Comparison of ENCODE assay signal across 20 cellular contexts in the genomic region with DNA sequence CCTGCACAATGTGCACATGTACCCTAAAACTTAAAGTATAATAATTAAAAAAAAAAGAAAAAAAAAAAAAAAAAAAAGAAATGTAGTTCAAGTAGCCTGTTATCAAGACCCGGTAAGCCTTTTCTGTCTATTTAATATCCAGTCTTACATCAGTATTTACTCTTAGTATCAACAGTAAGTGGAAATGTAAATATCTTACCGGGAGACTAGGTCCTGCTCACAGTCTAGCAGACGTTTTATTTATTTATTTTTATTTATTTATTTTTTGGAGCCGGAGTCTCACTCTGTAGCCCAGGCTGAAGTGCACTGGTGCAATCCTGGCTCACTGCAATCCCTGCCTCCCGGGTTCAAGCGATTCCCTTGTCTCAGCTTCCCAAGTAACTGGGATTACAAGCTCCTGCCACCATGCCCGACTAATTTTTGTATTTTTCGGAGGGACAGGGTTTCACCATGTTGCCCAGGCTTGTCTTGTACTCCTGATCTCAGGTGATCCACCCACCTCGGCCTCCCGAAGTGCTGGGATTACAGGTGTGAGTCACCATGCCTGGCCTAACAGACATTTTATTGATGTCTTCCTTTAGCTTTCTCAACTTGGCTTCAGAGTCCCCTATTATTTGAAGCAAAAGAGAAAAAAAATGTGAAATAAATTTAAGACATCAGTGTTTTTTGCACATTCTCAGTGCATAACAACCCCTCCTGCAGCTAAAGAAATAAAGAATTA. TPM values are rescaled to one million over a fixed set of nuclear protein-coding genes. Genes with fewer than 3 reads are reported as not detected.
DNase-seq lines count a peak whose midpoint lies in the region; ATAC-seq and TF ChIP-seq lines count a peak whose summit lies in the region.
"Had no signal": no experiment of that assay in that cellular context is flagged by ENCODE, and none has a peak within 500 bp of the region (broad histone marks: within the 10 kb centered on the region; RNA-seq: fewer than 3 reads in every experiment).

No MANE protein-coding gene starts in this region.

- H3K9me3 ChIP-seq in RWPE2 (ENCODE audit: severe bottlenecking): no peaks in the 10 kb centered on the region
- no peaks in the 10 kb centered on the region for H3K9me3 ChIP-seq in osteoblast (ENCODE audit: low read depth, low read length)
- no peaks in the 10 kb centered on the region for H3K9me3 ChIP-seq in T-helper 17 cell (ENCODE audit: control insufficient read depth, low read length, poor library complexity, severe bottlenecking)
- H3K9me3 ChIP-seq: BLaER1 had no signal

- H3K4me3 ChIP-seq in RWPE2 (ENCODE audit: severe bottlenecking): no peak overlapping the region
- H3K4me3 ChIP-seq in osteoblast (ENCODE audit: insufficient read depth, low read length): no peak overlapping the region
- H3K4me3 ChIP-seq: BLaER1, GM12878, GM23338 had no signal

- DNase-seq in DMS53 (lab: John Stamatoyannopoulos, UW): peak; percentile 5
- no peak for DNase-seq in RWPE2 (ENCODE audit: low spot score)
- DNase-seq in epithelial cell of prostate (ENCODE audit: low read depth, low spot score): no peak
- DNase-seq in osteoblast (ENCODE audit: insufficient read length, low spot score, missing footprints): peak; percentile 79
- DNase-seq in T-helper 17 cell: no peak
- DNase-seq in NCI-H2196 (lab: John Stamatoyannopoulos, UW; ENCODE audit: unreplicated experiment): no peak
- DNase-seq: 8988T; CD4-positive, alpha-beta memory T cell; DMS153; DND-41; EL; HCEC 1CT; IMR-90 had no signal

- peaks cover 10% of the 10 kb centered on the region for H3K4me1 Mint-ChIP-seq in T-helper 17 cell

- no peak overlapping the region for H3K4me2 ChIP-seq in osteoblast (ENCODE audit: insufficient read depth, low read length)
- H3K4me2 ChIP-seq: BLaER1, GM23338 had no signal

- H3K27me3 ChIP-seq in RWPE2 (ENCODE audit: insufficient read depth, poor library complexity, severe bottlenecking) (no peaks in the 10 kb centered on the region), osteoblast (ENCODE audit: insufficient read depth, low read length) (peaks cover 11% of the 10 kb centered on the region)
- H3K27me3 ChIP-seq: BLaER1 had no signal

- no peak overlapping the region for H3K4me3 Mint-ChIP-seq in T-helper 17 cell
- H3K4me3 Mint-ChIP-seq: CD14-positive monocyte; CD4-positive, alpha-beta memory T cell; GM23338 had no signal

- H3K79me2 ChIP-seq in osteoblast (ENCODE audit: insufficient read depth, low read length): no peaks in the 10 kb centered on the region

- TF ChIP-seq CTCF in RWPE2 (IDR thresholded peaks at IDR 0.05; ENCODE audit: poor library complexity, severe bottlenecking) (no peak), osteoblast (IDR thresholded peaks at IDR 0.05; ENCODE audit: extremely low read depth, low read depth, low read length) (no peak)

- no peaks in the 10 kb centered on the region for H3K36me3 Mint-ChIP-seq in T-helper 17 cell (ENCODE audit: low read depth)
- H3K36me3 Mint-ChIP-seq: CD14-positive monocyte; CD4-positive, alpha-beta memory T cell had no signal

- no peaks in the 10 kb centered on the region for H3K36me3 ChIP-seq in RWPE2 (ENCODE audit: low read depth)
- H3K36me3 ChIP-seq in osteoblast (ENCODE audit: insufficient read depth, low read length): no peaks in the 10 kb centered on the region
- H3K36me3 ChIP-seq: BLaER1 had no signal

- no peaks in the 10 kb centered on the region for H3K27me3 Mint-ChIP-seq in T-helper 17 cell

- peak; percentile 59; the same call in 1 of the 3 replicates for ATAC-seq in RWPE2 (ENCODE audit: low read depth)
- ATAC-seq in GM21717 (IDR thresholded peaks at IDR 0.05; ENCODE audit: unreplicated experiment): no peak
- ATAC-seq in T-helper 17 cell: no peak
- ATAC-seq in GM18907 (IDR thresholded peaks at IDR 0.05; ENCODE audit: unreplicated experiment): no peak
- ATAC-seq: GM12878, GM23338 had no signal

- H3K27ac Mint-ChIP-seq in T-helper 17 cell: no peak overlapping the region
- H3K27ac Mint-ChIP-seq: CD14-positive monocyte; CD4-positive, alpha-beta memory T cell; GM23338 had no signal

- no peaks in the 10 kb centered on the region for H4K20me1 ChIP-seq in osteoblast (ENCODE audit: insufficient read depth, low read length)
- H4K20me1 ChIP-seq: BLaER1 had no signal

- H3K4me1 ChIP-seq in RWPE2 (ENCODE audit: insufficient read depth, poor library complexity, severe bottlenecking): peaks cover 4% of the 10 kb centered on the region
- no peaks in the 10 kb centered on the region for H3K4me1 ChIP-seq in osteoblast (ENCODE audit: insufficient read depth, low read length)

- H3K27ac ChIP-seq in RWPE2 (ENCODE audit: poor library complexity, severe bottlenecking): no peak overlapping the region
- peak overlapping the region; percentile 28 for H3K27ac ChIP-seq in epithelial cell of prostate
- H3K27ac ChIP-seq in osteoblast (ENCODE audit: low read depth, low read length): no peak overlapping the region
- H3K27ac ChIP-seq: BLaER1 had no signal

- no peak overlapping the region for H2AFZ ChIP-seq in osteoblast (ENCODE audit: low read length)
- H2AFZ ChIP-seq: GM23338 had no signal

RNA-seq across cellular contexts. Expression of gene C2CD4B, which starts 19.9 kb away (rescaled TPM):
- total RNA-seq in osteoblast (not detected in 2 replicates), T-helper 17 cell (1 to 10 TPM; 1.3 to 1.6 TPM)
- total RNA-seq: CD4-positive, alpha-beta memory T cell; G401; GM12878; IMR-90 had no signal

Comparison
In these comparisons a context has a peak if more than half of its experiments do, and no peak if none do; other contexts are left out.
1. DNase-seq: peak in DMS53 (single experiment) and osteoblast (single experiment); none in RWPE2 (single experiment), epithelial cell of prostate (single experiment), T-helper 17 cell (0 of 3) and NCI-H2196 (single experiment).